In genomic region chr5:144202072-144202471, GRCh38 we compare ENCODE assay signal across 1 cellular context.
TF ChIP-seq lines count a peak whose summit lies in the region.

No MANE protein-coding gene starts in this region.

TF ChIP-seq in endothelial cell of umbilical vein, 7 proteins besides CTCF, POLR2A, EP300 and RAD21 (continued from another document):
- TF ChIP-seq EZH2 (IDR thresholded peaks at IDR 0.05; ENCODE audit: borderline replicate concordance, low read depth, low read length, severe bottlenecking) (no peak), FOS (IDR thresholded peaks at IDR 0.05; ENCODE audit: borderline replicate concordance, insufficient read depth, low read length) (no peak), MYC (IDR thresholded peaks at IDR 0.05; ENCODE audit: low read depth, low read length) (no peak)
